Comparison of ENCODE assay signal across 8 cellular contexts in genomic region chr12:122081108-122081696, GRCh38. TPM values are rescaled to one million over a fixed set of nuclear protein-coding genes. Genes with fewer than 3 reads are reported as not detected.
DNase-seq lines count a peak whose midpoint lies in the region; ATAC-seq and TF ChIP-seq lines count a peak whose summit lies in the region.

No MANE protein-coding gene starts in this region.

- H3K4me3 Mint-ChIP-seq in brain (peak overlapping the region; percentile 88 to 96 (median 91)), type B pancreatic cell (peak overlapping the region; percentile 90)

- no peaks in the 10 kb centered on the region for H3K9me3 Mint-ChIP-seq in brain
- no peaks in the 10 kb centered on the region for H3K9me3 Mint-ChIP-seq in type B pancreatic cell

- peak; percentile 61 for DNase-seq in AG10803 (ENCODE audit: low read depth)
- DNase-seq in LNCaP clone FGC (ENCODE audit: low read depth) = no peak
- DNase-seq in lung (ENCODE audit: low spot score) = no peak
- no peak for DNase-seq in type B pancreatic cell (ENCODE audit: extremely low spot score, unreplicated experiment)
- DNase-seq in NCI-H187 (lab: John Stamatoyannopoulos, UW) = no peak
- no peak for DNase-seq in activated gamma-delta T cell (lab: John Stamatoyannopoulos, UW)

- H3K36me3 Mint-ChIP-seq in brain (peaks cover 37% of the 10 kb centered on the region), type B pancreatic cell (peaks cover 12% of the 10 kb centered on the region)

- no peaks in the 10 kb centered on the region for H3K9me3 ChIP-seq in lung (ENCODE audit: control insufficient read depth in 2 of 2, insufficient read depth in 1 of 2, low read length in 1 of 2)

- ATAC-seq in lung (ENCODE audit: insufficient read depth, low FRiP score) (no peak), HG03520 (IDR thresholded peaks at IDR 0.05; ENCODE audit: unreplicated experiment) (no peak)

- peaks cover 15 to 21% of the 10 kb centered on the region in 2 donors for H3K4me1 ChIP-seq in lung (ENCODE audit: control insufficient read depth in 2 of 2, insufficient read depth in 2 of 2, low read length in 2 of 2)

- peak overlapping the region; percentile 88 for H3K4me3 ChIP-seq in AG10803 (ENCODE audit: low read length)
- H3K4me3 ChIP-seq in LNCaP clone FGC (ENCODE audit: low read depth, low read length) = peak overlapping the region; percentile 77
- peak overlapping the region; percentile 22 for H3K4me3 ChIP-seq in lung

- H3K27ac Mint-ChIP-seq in brain = peak overlapping the region in 4 of 5 experiments; percentile 0 to 92 (median 42)
- no peak overlapping the region for H3K27ac Mint-ChIP-seq in type B pancreatic cell

- peaks cover 52% of the 10 kb centered on the region for H3K4me1 Mint-ChIP-seq in brain
- peaks cover 33% of the 10 kb centered on the region for H3K4me1 Mint-ChIP-seq in type B pancreatic cell (ENCODE audit: unreplicated experiment)

- whole genome bisulfite sequencing in lung, 2 donors = 50 to 51% methylated on average over 9 of the region's 9 CpGs

- H3K27me3 ChIP-seq in lung (ENCODE audit: control insufficient read depth, insufficient read depth) = no peaks in the 10 kb centered on the region

- TF ChIP-seq CTCF in AG10803 (conservative IDR thresholded peaks at IDR 0.05; ENCODE audit: low read length) (no peak), LNCaP clone FGC (IDR thresholded peaks at IDR 0.05; ENCODE audit: control insufficient read depth, extremely low read depth, insufficient read depth) (no peak), brain (conservative IDR thresholded peaks at IDR 0.05) (no peak), lung (IDR thresholded peaks at IDR 0.05; ENCODE audit: control extremely low read depth, extremely low read depth) (no peak), type B pancreatic cell (conservative IDR thresholded peaks at IDR 0.05) (no peak)

- peak overlapping the region; percentile 68 to 92 for H3K27ac ChIP-seq in lung (ENCODE audit: low read depth in 1 of 2, low read length in 1 of 2)

- peaks cover 6% of the 10 kb centered on the region for H3K27me3 Mint-ChIP-seq in brain
- H3K27me3 Mint-ChIP-seq in type B pancreatic cell = no peaks in the 10 kb centered on the region

- H3K36me3 ChIP-seq in lung (ENCODE audit: control insufficient read depth in 2 of 2, insufficient read depth in 2 of 2, low read length in 2 of 2) = peaks cover 0 to 15% of the 10 kb centered on the region in 2 donors

RNA-seq across cellular contexts. Expression of gene MLXIP, which starts 2.6 kb away (rescaled TPM):
- polyA plus RNA-seq in brain (ENCODE audit: insufficient read depth, low read depth, low replicate concordance) (29.1 TPM), lung (10 to 100 TPM; 29.1 to 30.5 TPM)
- total RNA-seq in lung (10 to 100 TPM; 47.0 to 58.8 TPM), type B pancreatic cell (ENCODE audit: low replicate concordance) (28.4 and 44.5 TPM in 2 replicates)

RNA-seq across cellular contexts. Expression of gene BCL7A, which starts 59.5 kb away (rescaled TPM):
- polyA plus RNA-seq in brain (ENCODE audit: insufficient read depth, low read depth, low replicate concordance) = 24.1 TPM
- total RNA-seq in lung = 10 to 100 TPM; 13.2 to 21.2 TPM
- polyA plus RNA-seq in lung = 1 to 10 TPM; 3.4 to 4.5 TPM
- total RNA-seq in type B pancreatic cell (ENCODE audit: low replicate concordance) = 22.2 and 30.9 TPM in 2 replicates

Comparison
In these comparisons a context has a peak if more than half of its experiments do, and no peak if none do; other contexts are left out.
1. H3K4me3 ChIP-seq: peak in every context shown above with its lines; median percentile 88 in AG10803; 77 in LNCaP clone FGC; 22 in lung.